1 cellular context compared by ENCODE assay signal in the genomic region with DNA sequence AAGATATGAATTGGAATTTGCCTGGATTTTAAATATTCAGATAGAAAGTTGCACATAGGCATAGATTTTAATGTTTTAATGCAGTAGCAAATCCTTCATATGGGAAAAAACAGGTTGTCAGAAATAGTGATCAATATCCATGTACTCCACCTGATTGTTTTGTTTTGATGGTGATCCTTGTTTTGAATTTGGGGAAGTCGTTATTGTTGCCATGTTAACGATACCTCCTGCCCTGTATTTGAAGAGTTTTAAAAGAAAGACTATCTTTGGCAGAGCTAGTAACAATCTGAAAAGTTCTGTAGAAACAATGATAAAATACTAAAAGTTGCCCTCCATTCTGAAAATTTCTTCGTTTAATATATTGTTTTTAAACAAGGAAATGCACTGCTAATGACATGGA.
TF ChIP-seq lines count a peak whose summit lies in the region.

No MANE protein-coding gene starts in this region.

TF ChIP-seq in IMR-90, 13 proteins besides CTCF, POLR2A, EP300 and RAD21 (continued from another document):
- TF ChIP-seq RFX5 (IDR thresholded peaks at IDR 0.05; ENCODE audit: low read depth, low read length): no peak
- TF ChIP-seq RCOR1 (IDR thresholded peaks at IDR 0.05; ENCODE audit: insufficient replicate concordance, low read length): no peak
- TF ChIP-seq, protein P1, sequence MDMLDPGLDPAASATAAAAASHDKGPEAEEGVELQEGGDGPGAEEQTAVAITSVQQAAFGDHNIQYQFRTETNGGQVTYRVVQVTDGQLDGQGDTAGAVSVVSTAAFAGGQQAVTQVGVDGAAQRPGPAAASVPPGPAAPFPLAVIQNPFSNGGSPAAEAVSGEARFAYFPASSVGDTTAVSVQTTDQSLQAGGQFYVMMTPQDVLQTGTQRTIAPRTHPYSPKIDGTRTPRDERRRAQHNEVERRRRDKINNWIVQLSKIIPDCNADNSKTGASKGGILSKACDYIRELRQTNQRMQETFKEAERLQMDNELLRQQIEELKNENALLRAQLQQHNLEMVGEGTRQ (IDR thresholded peaks at IDR 0.05; ENCODE audit: low read depth, low read length): no peak
- no peak for TF ChIP-seq MAZ (IDR thresholded peaks at IDR 0.05; ENCODE audit: borderline replicate concordance, low read depth, low read length)
- no peak for TF ChIP-seq CHD1 (IDR thresholded peaks at IDR 0.05; ENCODE audit: low read depth, low read length)
- no peak for TF ChIP-seq CEBPB (IDR thresholded peaks at IDR 0.05; ENCODE audit: low read depth, low read length)
- TF ChIP-seq, protein P2, sequence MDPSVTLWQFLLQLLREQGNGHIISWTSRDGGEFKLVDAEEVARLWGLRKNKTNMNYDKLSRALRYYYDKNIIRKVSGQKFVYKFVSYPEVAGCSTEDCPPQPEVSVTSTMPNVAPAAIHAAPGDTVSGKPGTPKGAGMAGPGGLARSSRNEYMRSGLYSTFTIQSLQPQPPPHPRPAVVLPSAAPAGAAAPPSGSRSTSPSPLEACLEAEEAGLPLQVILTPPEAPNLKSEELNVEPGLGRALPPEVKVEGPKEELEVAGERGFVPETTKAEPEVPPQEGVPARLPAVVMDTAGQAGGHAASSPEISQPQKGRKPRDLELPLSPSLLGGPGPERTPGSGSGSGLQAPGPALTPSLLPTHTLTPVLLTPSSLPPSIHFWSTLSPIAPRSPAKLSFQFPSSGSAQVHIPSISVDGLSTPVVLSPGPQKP (IDR thresholded peaks at IDR 0.05; ENCODE audit: borderline replicate concordance, low read depth, low read length): no peak
- no peak for TF ChIP-seq SMC3 (IDR thresholded peaks at IDR 0.05; ENCODE audit: low read depth, low read length)
- TF ChIP-seq BHLHE40 (IDR thresholded peaks at IDR 0.05; ENCODE audit: low read depth, low read length): no peak
- TF ChIP-seq MXI1 (IDR thresholded peaks at IDR 0.05; ENCODE audit: borderline replicate concordance, low read depth, low read length): no peak
- TF ChIP-seq MAFK (IDR thresholded peaks at IDR 0.05; ENCODE audit: low read depth, low read length): no peak
